In genomic region chr5:142758062-142758802, GRCh38 we compare ENCODE assay signal across 20 cellular contexts. TPM values are rescaled to one million over a fixed set of nuclear protein-coding genes. Genes with fewer than 3 reads are reported as not detected.
A peak's percentile ranks its signal among the peaks of the same experiment; 100 is the strongest.
DNase-seq lines count a peak whose midpoint lies in the region; ATAC-seq and TF ChIP-seq lines count a peak whose summit lies in the region.
"Had no signal": no experiment of that assay in that cellular context is flagged by ENCODE, and none has a peak within 500 bp of the region (broad histone marks: within the 10 kb centered on the region; RNA-seq: fewer than 3 reads in every experiment).

No MANE protein-coding gene starts in this region.

- CTCF ChIA-PET in activated CD4-positive, alpha-beta T cell treated with anti-CD3 and anti-CD28 coated beads for 36 hours (lab: Charles Lee) = interaction anchor here (0.7 to 1.1 kb wide), 3 partner anchors 45 to 130 kb away, joined by 3 to 4 read pairs (median 4); no protein-coding TSS in a partner anchor

- H3K4me1 Mint-ChIP-seq in activated CD4-positive, alpha-beta T cell treated with anti-CD3 and anti-CD28 coated beads for 36 hours = peaks cover 16% of the 10 kb centered on the region
- H3K4me1 Mint-ChIP-seq in stimulated activated memory B cell treated with anti-CD40 and anti-IgM and Interleukin-4, amounts not matched to agents 10 μg/mL and 1 μg/mL and 100 μg/mL, for 72 hours = peaks cover 6% of the 10 kb centered on the region
- H3K4me1 Mint-ChIP-seq: nephron had no signal

- peak; percentile 80 for ATAC-seq in activated CD4-positive, alpha-beta T cell treated with anti-CD3 and anti-CD28 coated beads for 36 hours
- peak; percentile 28 for ATAC-seq in gastroesophageal sphincter
- peak; percentile 51 for ATAC-seq in stimulated activated memory B cell treated with anti-CD40 and anti-IgM and Interleukin-4, amounts not matched to agents 10 μg/mL and 1 μg/mL and 100 μg/mL, for 72 hours
- no peak for ATAC-seq in GM18867 (IDR thresholded peaks at IDR 0.05; ENCODE audit: unreplicated experiment)
- no peak for ATAC-seq in GM21447 (IDR thresholded peaks at IDR 0.05; ENCODE audit: unreplicated experiment)

- H3K4me3 Mint-ChIP-seq in activated CD4-positive, alpha-beta T cell treated with anti-CD3 and anti-CD28 coated beads for 36 hours = no peak overlapping the region
- H3K4me3 Mint-ChIP-seq in stimulated activated memory B cell treated with anti-CD40 and anti-IgM and Interleukin-4, amounts not matched to agents 10 μg/mL and 1 μg/mL and 100 μg/mL, for 72 hours = no peak overlapping the region
- H3K4me3 Mint-ChIP-seq: nephron had no signal

- peaks cover 8 to 24% (median 10%) of the 10 kb centered on the region in 3 donors for H3K4me1 ChIP-seq in gastroesophageal sphincter

- intact Hi-C loops in activated CD4-positive, alpha-beta T cell treated with anti-CD3 and anti-CD28 coated beads for 36 hours (cut with DNase I, micrococcal nuclease) = no loop called here

- POLR2A ChIA-PET in activated CD4-positive, alpha-beta T cell treated with anti-CD3 and anti-CD28 coated beads for 36 hours (lab: Charles Lee) = interaction anchor here (0.7 kb wide), 1 partner anchor 881 kb away, joined by 3 read pairs; no protein-coding TSS in a partner anchor

- TF ChIP-seq CTCF in gastroesophageal sphincter (IDR thresholded peaks at IDR 0.05) = no peak

- TF ChIP-seq EP300 in gastroesophageal sphincter (IDR thresholded peaks at IDR 0.05) = no peak

- H3K27ac Mint-ChIP-seq in activated CD4-positive, alpha-beta T cell treated with anti-CD3 and anti-CD28 coated beads for 36 hours = peak overlapping the region; percentile 2
- H3K27ac Mint-ChIP-seq in stimulated activated memory B cell treated with anti-CD40 and anti-IgM and Interleukin-4, amounts not matched to agents 10 μg/mL and 1 μg/mL and 100 μg/mL, for 72 hours = no peak overlapping the region
- H3K27ac Mint-ChIP-seq: nephron, progenitor cell of endocrine pancreas had no signal

- H3K36me3 ChIP-seq in gastroesophageal sphincter = no peaks in the 10 kb centered on the region
- H3K36me3 ChIP-seq: adrenal gland, BE2C had no signal

- no peaks in the 10 kb centered on the region for H3K36me3 Mint-ChIP-seq in activated CD4-positive, alpha-beta T cell treated with anti-CD3 and anti-CD28 coated beads for 36 hours (ENCODE audit: low read depth)
- H3K36me3 Mint-ChIP-seq in stimulated activated memory B cell treated with anti-CD40 and anti-IgM and Interleukin-4, amounts not matched to agents 10 μg/mL and 1 μg/mL and 100 μg/mL, for 72 hours = no peaks in the 10 kb centered on the region

- 89 to 97% methylated on average over 4 to 7 of the region's 7 CpGs for WGBS in gastroesophageal sphincter (ENCODE audit: low coverage in 1 of 2), 2 donors

- no peak overlapping the region for H3K27ac ChIP-seq in gastroesophageal sphincter
- H3K27ac ChIP-seq: hepatocyte, skin epidermis had no signal

- no peak overlapping the region for H3K4me3 ChIP-seq in gastroesophageal sphincter
- H3K4me3 ChIP-seq: adrenal gland, hepatocyte, skin epidermis had no signal

- H3K9me3 ChIP-seq in gastroesophageal sphincter = no peaks in the 10 kb centered on the region
- H3K9me3 ChIP-seq: adrenal gland, BE2C had no signal

- no peak for DNase-seq in activated CD4-positive, alpha-beta T cell treated with anti-CD3 and anti-CD28 coated beads for 36 hours
- DNase-seq in activated CD4-positive, alpha-beta T cell treated with anti-CD3 and anti-CD28 coated beads for 48 hours = no peak
- DNase-seq in OCI-M1 (lab: John Stamatoyannopoulos, UW) (peak; percentile 50), HCEC 1CT (no peak)
- DNase-seq: 8988T; activated CD8-positive, alpha-beta memory T cell treated with anti-CD3 and anti-CD28 coated beads for 24 hours; BE2C; H7; NCI-H2029; NCI-H446 treated with DMSO at 0.1 percent for 48 hours; SHP77 had no signal

- TF ChIP-seq POLR2A in gastroesophageal sphincter (IDR thresholded peaks at IDR 0.05) = no peak

- H3K9me3 Mint-ChIP-seq in activated CD4-positive, alpha-beta T cell treated with anti-CD3 and anti-CD28 coated beads for 36 hours (ENCODE audit: low read depth) = no peaks in the 10 kb centered on the region
- no peaks in the 10 kb centered on the region for H3K9me3 Mint-ChIP-seq in stimulated activated memory B cell treated with anti-CD40 and anti-IgM and Interleukin-4, amounts not matched to agents 10 μg/mL and 1 μg/mL and 100 μg/mL, for 72 hours
- H3K9me3 Mint-ChIP-seq: nephron had no signal

- H3K27me3 Mint-ChIP-seq in activated CD4-positive, alpha-beta T cell treated with anti-CD3 and anti-CD28 coated beads for 36 hours = no peaks in the 10 kb centered on the region
- no peaks in the 10 kb centered on the region for H3K27me3 Mint-ChIP-seq in stimulated activated memory B cell treated with anti-CD40 and anti-IgM and Interleukin-4, amounts not matched to agents 10 μg/mL and 1 μg/mL and 100 μg/mL, for 72 hours

- no peaks in the 10 kb centered on the region for H3K27me3 ChIP-seq in gastroesophageal sphincter
- H3K27me3 ChIP-seq: adrenal gland, BE2C, hepatocyte had no signal

RNA-seq across cellular contexts. Expression of gene ARHGAP26, which starts 11.9 kb away (rescaled TPM):
- 10 to 100 TPM; 12.8 to 15.4 TPM for total RNA-seq in activated CD4-positive, alpha-beta T cell treated with anti-CD3 and anti-CD28 coated beads for 36 hours
- 10 to 100 TPM; 15.2 to 41.7 (median 31.7) TPM for total RNA-seq in gastroesophageal sphincter

Comparison
In these comparisons a context has a peak if more than half of its experiments do, and no peak if none do; other contexts are left out.
1. ATAC-seq: peak in activated CD4-positive, alpha-beta T cell treated with anti-CD3 and anti-CD28 coated beads for 36 hours (single experiment), gastroesophageal sphincter (single experiment) and stimulated activated memory B cell treated with anti-CD40 and anti-IgM and Interleukin-4, amounts not matched to agents 10 μg/mL and 1 μg/mL and 100 μg/mL, for 72 hours (single experiment); none in GM18867 (single experiment) and GM21447 (single experiment).